In genomic region chr3:53071882-53072431, GRCh38 we compare ENCODE assay signal across 1 cellular context.
TF ChIP-seq lines count a peak whose summit lies in the region.

No MANE protein-coding gene starts in this region.

TF ChIP-seq in HCT116, 20 proteins besides CTCF, POLR2A, EP300 and RAD21 (continued from another document):
- TF ChIP-seq ELF1 (IDR thresholded peaks at IDR 0.05; ENCODE audit: borderline replicate concordance, low read depth) (no peak), EGR1 (IDR thresholded peaks at IDR 0.05; ENCODE audit: low read depth) (no peak)
